8 cellular contexts compared by ENCODE assay signal in genomic region chr15:77420610-77421369, GRCh38. TPM values are rescaled to one million over a fixed set of nuclear protein-coding genes. Genes with fewer than 3 reads are reported as not detected.
DNase-seq lines count a peak whose midpoint lies in the region; ATAC-seq, FAIRE-seq and TF ChIP-seq lines count a peak whose summit lies in the region.

Gene HMG20A (plus strand): TSS chr15:77420888. CDS start chr15:77458408, 37,520 bp downstream.

- FAIRE-seq in GM12892 (lab: Jason Lieb, UNC) = no peak

- DNase-seq in GM12892 (ENCODE audit: insufficient read length) = peak; percentile 32
- peak; percentile 77 for DNase-seq in NCI-H146 (lab: John Stamatoyannopoulos, UW)
- DNase-seq in ascending aorta (ENCODE audit: low spot score in 2 of 2) = peak in 1 of 2 donors; percentile 73
- DNase-seq in hepatic stellate cell (ENCODE audit: low spot score) = peak; percentile 70
- DNase-seq in renal cortical epithelial cell (ENCODE audit: low read depth) = peak; percentile 81

- intact Hi-C loops in T-helper 2 cell treated with Interferon-gamma antibody and Interleukin-4, amounts not matched to agents 100 ng/mL and 5 ng/mL, for 36 hours (cut with micrococcal nuclease) = loop anchor here (1.0 to 5.0 kb wide), 3 partner anchors 11 to 515 kb away; partner anchors contain the start of genes SCAPER and TSPAN3
- intact Hi-C loops in ascending aorta (cut with DNase I) = loop anchor here (2.0 to 10.0 kb wide), 4 partner anchors 34 to 516 kb away; partner anchors contain the start of genes RCN2 and SCAPER

- ATAC-seq in HG02840 (IDR thresholded peaks at IDR 0.05; ENCODE audit: low FRiP score, unreplicated experiment) = peak; percentile 44
- ATAC-seq in GM19452 (IDR thresholded peaks at IDR 0.05; ENCODE audit: unreplicated experiment) = no peak

- no peaks in the 10 kb centered on the region for H3K36me3 ChIP-seq in ascending aorta

- no peak for TF ChIP-seq CTCF in ascending aorta (IDR thresholded peaks at IDR 0.05)

- H3K4me3 ChIP-seq in ascending aorta = peak within 1 kb of the TSS; percentile 76 to 99

- no peaks in the 10 kb centered on the region for H3K27me3 ChIP-seq in ascending aorta

- peak within 1 kb of the TSS; percentile 91 to 97 for H3K27ac ChIP-seq in ascending aorta

- no peaks in the 10 kb centered on the region for H3K9me3 ChIP-seq in ascending aorta

- peak; percentile 86 for TF ChIP-seq POLR2A in GM12892 (IDR thresholded peaks at IDR 0.05; ENCODE audit: low read depth, low read length)

- peaks cover 0 to 20% of the 10 kb centered on the region in 2 donors for H3K4me1 ChIP-seq in ascending aorta

RNA-seq across cellular contexts. Expression of gene HMG20A, which starts in this region (rescaled TPM):
- 46.5 TPM for polyA plus RNA-seq in GM12892 (2012; ENCODE audit: missing spikeins)
- total RNA-seq in T-helper 2 cell treated with Interferon-gamma antibody and Interleukin-4, amounts not matched to agents 100 ng/mL and 5 ng/mL, for 36 hours = 44.2 and 46.4 TPM in 2 replicates
- total RNA-seq in ascending aorta (17.7 TPM), renal cortical epithelial cell (22.4 and 48.6 TPM in 2 replicates)
